1 cellular context compared by ENCODE assay signal in the genomic region with DNA sequence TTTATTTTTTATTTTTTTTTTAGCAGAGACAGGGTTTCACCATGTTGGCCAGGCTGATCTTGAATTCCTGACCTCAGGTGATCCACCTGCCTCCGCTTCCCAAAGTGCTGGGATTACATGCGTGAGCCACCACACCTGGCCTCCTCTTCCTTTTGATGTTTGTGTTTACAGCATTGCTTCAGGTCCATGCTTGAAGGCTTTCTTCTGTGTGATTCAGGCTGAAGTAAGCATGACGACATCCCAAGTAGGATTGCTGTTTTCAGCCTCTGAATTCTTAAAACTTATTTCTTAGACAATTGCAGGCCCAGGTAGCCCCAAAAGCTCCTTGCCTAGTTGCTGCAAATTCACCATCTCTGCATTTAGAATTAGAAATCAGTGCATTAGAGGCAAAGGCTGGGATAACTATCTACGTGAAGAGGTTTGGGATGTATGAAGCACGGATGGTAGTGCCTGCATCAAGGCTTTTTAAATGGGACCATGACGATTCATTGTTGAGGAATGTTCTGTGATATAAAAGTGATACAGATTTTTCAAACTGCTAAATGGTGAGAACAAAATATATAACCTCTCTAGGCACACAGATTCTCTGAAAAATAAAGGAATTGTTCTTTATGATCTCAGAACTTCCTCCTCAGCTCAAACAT.
TF ChIP-seq lines count a peak whose summit lies in the region.

No MANE protein-coding gene starts in this region.

TF ChIP-seq in GM12878, 131 proteins besides CTCF, POLR2A, EP300 and RAD21:
- TF ChIP-seq STAT1 (conservative IDR thresholded peaks at IDR 0.05) (no peak), RUNX3 (IDR thresholded peaks at IDR 0.05; ENCODE audit: low read length) (no peak), TBL1XR1 (IDR thresholded peaks at IDR 0.05; ENCODE audit: low read depth, low read length) (no peak)
- TF ChIP-seq, protein P1, sequence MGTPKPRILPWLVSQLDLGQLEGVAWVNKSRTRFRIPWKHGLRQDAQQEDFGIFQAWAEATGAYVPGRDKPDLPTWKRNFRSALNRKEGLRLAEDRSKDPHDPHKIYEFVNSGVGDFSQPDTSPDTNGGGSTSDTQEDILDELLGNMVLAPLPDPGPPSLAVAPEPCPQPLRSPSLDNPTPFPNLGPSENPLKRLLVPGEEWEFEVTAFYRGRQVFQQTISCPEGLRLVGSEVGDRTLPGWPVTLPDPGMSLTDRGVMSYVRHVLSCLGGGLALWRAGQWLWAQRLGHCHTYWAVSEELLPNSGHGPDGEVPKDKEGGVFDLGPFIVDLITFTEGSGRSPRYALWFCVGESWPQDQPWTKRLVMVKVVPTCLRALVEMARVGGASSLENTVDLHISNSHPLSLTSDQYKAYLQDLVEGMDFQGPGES (IDR thresholded peaks at IDR 0.05), result no peak
